ENCODE assay signal across 11 cellular contexts in the genomic region with DNA sequence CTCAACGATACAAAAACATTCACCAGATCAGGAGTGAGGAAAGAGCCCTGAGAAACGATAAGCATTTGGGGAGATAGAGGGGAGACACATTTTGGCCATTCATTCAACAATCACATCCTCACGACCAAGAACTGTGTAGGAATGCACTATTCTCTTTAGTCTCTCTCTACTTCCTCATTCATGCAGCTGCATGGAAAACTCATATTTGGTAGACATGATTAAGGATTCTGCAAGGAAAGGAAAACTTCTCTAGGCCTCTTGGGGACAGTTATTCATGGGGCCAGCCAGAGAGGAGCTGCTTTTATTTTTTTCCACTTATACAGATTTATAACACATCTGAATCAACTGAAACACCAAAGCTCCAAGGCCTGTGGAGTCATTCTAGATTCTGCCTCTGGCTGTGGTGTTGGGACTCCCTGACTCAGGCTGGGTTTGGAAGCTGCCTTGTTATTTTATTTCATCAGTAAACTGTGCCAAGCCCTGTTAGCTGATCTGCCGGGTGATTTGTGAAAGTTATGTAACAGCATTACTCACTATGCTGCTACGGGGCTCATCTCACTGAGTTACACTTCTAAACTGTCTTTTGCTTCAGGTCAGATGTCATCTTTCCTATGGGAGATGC.
A peak's percentile ranks its signal among the peaks of the same experiment; 100 is the strongest.
DNase-seq lines count a peak whose midpoint lies in the region; ATAC-seq, FAIRE-seq and TF ChIP-seq lines count a peak whose summit lies in the region.
"Had no signal": no experiment of that assay in that cellular context is flagged by ENCODE, and none has a peak within 500 bp of the region (broad histone marks: within the 10 kb centered on the region; RNA-seq: fewer than 3 reads in every experiment).

No MANE protein-coding gene starts in this region.

- H3K4me1 ChIP-seq in astrocyte (ENCODE audit: insufficient read depth, low read length) (no peaks in the 10 kb centered on the region), tibial nerve (peaks cover 4 to 37% (median 19%) of the 10 kb centered on the region in 4 donors)
- H3K4me1 ChIP-seq: SJSA1 had no signal

- no peak for TF ChIP-seq POLR2A in tibial nerve (IDR thresholded peaks at IDR 0.05)

- H2AFZ ChIP-seq in astrocyte (ENCODE audit: low read depth, low read length): no peak overlapping the region

- H3K9ac ChIP-seq in astrocyte (ENCODE audit: low read length): no peak overlapping the region

- no peaks in the 10 kb centered on the region for H3K36me3 Mint-ChIP-seq in astrocyte (ENCODE audit: low read depth, unreplicated experiment)
- H3K36me3 Mint-ChIP-seq: naive B cell had no signal

- FAIRE-seq in astrocyte (lab: Jason Lieb, UNC): peak; percentile 79

- peaks cover 5% of the 10 kb centered on the region for H3K9me3 Mint-ChIP-seq in astrocyte (ENCODE audit: unreplicated experiment)

- H3K4me3 Mint-ChIP-seq in astrocyte (ENCODE audit: unreplicated experiment): no peak overlapping the region
- H3K4me3 Mint-ChIP-seq: naive B cell had no signal

- H3K4me1 Mint-ChIP-seq in astrocyte (ENCODE audit: low read depth, unreplicated experiment): peaks cover 2% of the 10 kb centered on the region

- no peaks in the 10 kb centered on the region for H3K9me3 ChIP-seq in astrocyte (ENCODE audit: insufficient read depth, low read depth, low read length)
- H3K9me3 ChIP-seq in tibial nerve: no peaks in the 10 kb centered on the region
- H3K9me3 ChIP-seq: SJSA1 had no signal

- H3K27me3 ChIP-seq in astrocyte (ENCODE audit: insufficient read depth, low read length) (no peaks in the 10 kb centered on the region), kidney epithelial cell (ENCODE audit: control insufficient read depth, insufficient read depth, low read length) (no peaks in the 10 kb centered on the region), tibial nerve (no peaks in the 10 kb centered on the region)
- H3K27me3 ChIP-seq: SJSA1 had no signal

- WGBS in tibial nerve, 2 donors: 20 to 24% methylated on average over 5 of the region's 5 CpGs

- H3K4me3 ChIP-seq in astrocyte (ENCODE audit: insufficient read depth, low read depth, low read length): no peak overlapping the region
- no peak overlapping the region for H3K4me3 ChIP-seq in kidney epithelial cell (ENCODE audit: low read depth, low read length)
- H3K4me3 ChIP-seq in tibial nerve: no peak overlapping the region
- H3K4me3 ChIP-seq: SJSA1 had no signal

- DNase-seq in NCI-H1694 (lab: John Stamatoyannopoulos, UW) (peak; percentile 5), NCI-H1694 treated with DMSO at 0.1 percent for 48 hours (lab: John Stamatoyannopoulos, UW) (no peak), astrocyte (ENCODE audit: low read depth) (peak; percentile 90), kidney epithelial cell (ENCODE audit: low read depth) (peak; percentile 44), tibial nerve (ENCODE audit: low spot score in 2 of 2) (peak; percentile 34 to 74)
- no peak for DNase-seq in activated CD8-positive, alpha-beta memory T cell treated with anti-CD3 and anti-CD28 coated beads, Interleukin-2, amount 50 U/mL, for 48 hours
- DNase-seq: naive B cell had no signal

- H3K36me3 ChIP-seq in astrocyte (ENCODE audit: insufficient read depth, low read length): no peaks in the 10 kb centered on the region
- no peaks in the 10 kb centered on the region for H3K36me3 ChIP-seq in kidney epithelial cell (ENCODE audit: control insufficient read depth, insufficient read depth, low read length)
- no peaks in the 10 kb centered on the region for H3K36me3 ChIP-seq in tibial nerve
- H3K36me3 ChIP-seq: SJSA1 had no signal

- H3K27me3 Mint-ChIP-seq in astrocyte (ENCODE audit: low read depth, unreplicated experiment): no peaks in the 10 kb centered on the region
- H3K27me3 Mint-ChIP-seq: naive B cell had no signal

- TF ChIP-seq EP300 in tibial nerve (IDR thresholded peaks at IDR 0.05): peak in 1 of 2 donors; percentile 78

- no peak overlapping the region for H3K27ac ChIP-seq in astrocyte (ENCODE audit: low read depth, low read length)
- H3K27ac ChIP-seq in tibial nerve: peak overlapping the region in 3 of 4 donors; percentile 10 to 66 (median 60)
- H3K27ac ChIP-seq: 22Rv1, SJSA1 had no signal

- H3K27ac Mint-ChIP-seq in astrocyte (ENCODE audit: unreplicated experiment): no peak overlapping the region

- peak overlapping the region; percentile 31 for H3K4me2 ChIP-seq in astrocyte (ENCODE audit: low read length)

- no peaks in the 10 kb centered on the region for H3K79me2 ChIP-seq in astrocyte (ENCODE audit: insufficient read depth, low read length)

- ATAC-seq in GM21529 (IDR thresholded peaks at IDR 0.05; ENCODE audit: unreplicated experiment) (no peak), GM21723 (IDR thresholded peaks at IDR 0.05; ENCODE audit: unreplicated experiment) (no peak)

- no peak for TF ChIP-seq CTCF in astrocyte (IDR thresholded peaks at IDR 0.05; ENCODE audit: insufficient read depth, low read depth, low read length)
- TF ChIP-seq CTCF in kidney epithelial cell (IDR thresholded peaks at IDR 0.05; ENCODE audit: insufficient read depth, low read length, poor library complexity, severe bottlenecking): no peak
- TF ChIP-seq CTCF in tibial nerve (IDR thresholded peaks at IDR 0.05): peak in 1 of 5 experiments; percentile 11

- no peaks in the 10 kb centered on the region for H4K20me1 ChIP-seq in astrocyte (ENCODE audit: insufficient read depth, low read length)

Comparison
In these comparisons a context has a peak if more than half of its experiments do, and no peak if none do; other contexts are left out.
1. DNase-seq: peak in NCI-H1694 (single experiment), astrocyte (single experiment), kidney epithelial cell (single experiment) and tibial nerve (2 of 2); none in NCI-H1694 treated with DMSO at 0.1 percent for 48 hours (single experiment) and activated CD8-positive, alpha-beta memory T cell treated with anti-CD3 and anti-CD28 coated beads, Interleukin-2, amount 50 U/mL, for 48 hours (single experiment).